ENCODE assay signal across 24 cellular contexts in genomic region chr12:89257355-89257754, GRCh38.
"Had no signal": no experiment of that assay in that cellular context is flagged by ENCODE, and none has a peak within 500 bp of the region (broad histone marks: within the 10 kb centered on the region; RNA-seq: fewer than 3 reads in every experiment).

No MANE protein-coding gene starts in this region.

- H3K36me3 ChIP-seq: colonic mucosa, esophagus squamous epithelium, gastrocnemius medialis, heart right ventricle, left lung, lower lobe of right lung had no signal

- H3K4me1 ChIP-seq: colonic mucosa, left lung, lower lobe of right lung had no signal

- H3K4me3 ChIP-seq: colonic mucosa, esophagus squamous epithelium, gastrocnemius medialis, heart right ventricle, left lung, lower lobe of right lung, mucosa of descending colon had no signal

- DNase-seq: colonic mucosa; cortex of kidney; effector CD8-positive, alpha-beta T cell; erythroblast; esophagus squamous epithelium; foreskin fibroblast; foreskin melanocyte; gastrocnemius medialis; glutamatergic neuron; head of caudate nucleus; heart right ventricle; hippocampal formation; left cardiac atrium; left lung; left ventricle myocardium superior; lower lobe of right lung; mesenchymal stem cell; mucosa of descending colon had no signal

- H3K9me3 ChIP-seq: colonic mucosa, esophagus squamous epithelium, gastrocnemius medialis, mucosa of descending colon had no signal

- H3K27me3 ChIP-seq: colonic mucosa, esophagus squamous epithelium, gastrocnemius medialis, heart right ventricle, left lung had no signal

- H3K4me3 Mint-ChIP-seq: dendritic cell treated with granulocyte-macrophage colony-stimulating factor and Interleukin-4, amounts not matched to agents 40 ng/mL and 50 ng/mL, for 4 days; mesothelial cell of epicardium had no signal

- H3K27me3 Mint-ChIP-seq: dendritic cell treated with granulocyte-macrophage colony-stimulating factor and Interleukin-4, amounts not matched to agents 40 ng/mL and 50 ng/mL, for 4 days had no signal

- H3K36me3 Mint-ChIP-seq: mesothelial cell of epicardium had no signal

- H3K27ac ChIP-seq: colonic mucosa, epithelial cell of prostate, esophagus squamous epithelium, gastrocnemius medialis, heart right ventricle, left lung, lower lobe of right lung had no signal

- H3K27ac Mint-ChIP-seq: dendritic cell treated with granulocyte-macrophage colony-stimulating factor and Interleukin-4, amounts not matched to agents 40 ng/mL and 50 ng/mL, for 4 days; mesothelial cell of epicardium had no signal

- FAIRE-seq: islet of Langerhans, keratinocyte had no signal

- ATAC-seq: esophagus mucosa, gastrocnemius medialis, heart right ventricle, left cardiac atrium, left lung, left ventricle myocardium superior, lower lobe of right lung, mucosa of descending colon had no signal
